8 cellular contexts compared by ENCODE assay signal in the genomic region with DNA sequence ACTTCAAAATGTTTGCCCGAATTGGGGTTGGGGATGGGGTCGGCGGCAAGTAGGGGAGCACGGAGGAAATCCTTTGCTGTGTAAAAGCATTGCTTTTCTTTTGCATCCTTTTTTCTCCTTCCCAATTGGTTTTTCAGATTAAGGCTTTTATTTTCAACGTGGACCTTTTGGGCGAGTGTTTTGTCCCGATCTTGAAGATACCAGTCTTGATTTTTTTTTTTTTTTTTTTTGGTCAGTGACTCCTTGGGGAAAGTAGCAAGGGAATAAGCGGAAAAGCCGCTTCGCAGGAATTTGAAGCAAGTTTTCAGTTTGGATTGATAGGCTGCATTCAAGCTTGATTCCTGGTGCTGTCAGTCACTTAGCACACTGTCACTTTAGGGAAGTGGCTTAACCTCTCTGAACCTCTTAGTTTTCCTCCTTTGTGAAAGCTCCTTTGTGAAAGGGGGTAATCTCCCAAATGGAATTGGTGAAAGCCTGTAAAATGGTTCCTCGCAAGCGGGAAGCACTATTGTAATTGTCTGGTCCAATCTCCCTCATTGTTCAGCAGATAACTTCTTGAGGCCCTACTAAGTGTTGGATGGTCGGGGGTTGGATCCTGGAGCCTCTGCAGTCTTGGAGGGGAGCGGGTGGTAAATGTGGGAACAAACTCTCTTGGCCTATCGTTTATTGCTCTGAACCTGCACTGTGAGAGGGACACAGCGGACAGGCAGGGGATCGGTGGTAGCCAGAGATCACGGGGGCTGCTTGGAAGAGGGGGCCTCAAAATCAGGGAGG. TPM values are rescaled to one million over a fixed set of nuclear protein-coding genes. Genes with fewer than 3 reads are reported as not detected.
DNase-seq lines count a peak whose midpoint lies in the region; FAIRE-seq and TF ChIP-seq lines count a peak whose summit lies in the region.

No MANE protein-coding gene starts in this region.

- H4K91ac ChIP-seq in trophoblast cell (ENCODE audit: low read depth, low read length), result peak overlapping the region; percentile 79

- peak overlapping the region; percentile 19 for H4K12ac ChIP-seq in trophoblast cell (ENCODE audit: low read depth, low read length)

- H3K4me3 ChIP-seq in epithelial cell of proximal tubule (ENCODE audit: low read depth, low read length) (peak overlapping the region; percentile 75), trophoblast cell (ENCODE audit: low read depth, low read length) (peak overlapping the region; percentile 91)

- H3K79me1 ChIP-seq in trophoblast cell (ENCODE audit: low read length), result peaks cover 10% of the 10 kb centered on the region

- no peaks in the 10 kb centered on the region for H3K27me3 ChIP-seq in trophoblast cell (ENCODE audit: insufficient read depth, low read length)

- H3K4me2 ChIP-seq in trophoblast cell (ENCODE audit: low read length), result peak overlapping the region; percentile 73

- H3K14ac ChIP-seq in trophoblast cell (ENCODE audit: low read length), result peak overlapping the region; percentile 69

- peaks cover 2% of the 10 kb centered on the region for H3K9me3 ChIP-seq in trophoblast cell (ENCODE audit: insufficient read depth, low read depth, low read length)

- peak overlapping the region; percentile 66 for H2AFZ ChIP-seq in trophoblast cell (ENCODE audit: insufficient read depth, low read length, poor library complexity)

- peak overlapping the region; percentile 67 for H3K18ac ChIP-seq in trophoblast cell (ENCODE audit: low read length)

- FAIRE-seq in H54 (lab: Jason Lieb, UNC), result no peak

- TF ChIP-seq POLR2A in H54 (IDR thresholded peaks at IDR 0.05; ENCODE audit: low read depth, low read length), result no peak

- H2BK5ac ChIP-seq in trophoblast cell (ENCODE audit: low read depth, low read length, poor library complexity), result peak overlapping the region; percentile 70

- peaks cover 36% of the 10 kb centered on the region for H3K79me2 ChIP-seq in trophoblast cell (ENCODE audit: control insufficient read depth, insufficient read depth, low read length, poor library complexity)

- H3K4me1 ChIP-seq in trophoblast cell (ENCODE audit: control insufficient read depth in 1 of 2, insufficient read depth in 2 of 2, low read length in 2 of 2), result peaks cover 11 to 13% of the 10 kb centered on the region in 2 experiments

- peaks cover 3 to 6% of the 10 kb centered on the region in 2 experiments for H3K36me3 ChIP-seq in trophoblast cell (ENCODE audit: control insufficient read depth in 1 of 2, insufficient read depth in 2 of 2, low read length in 2 of 2)

- H3K27ac ChIP-seq in trophoblast cell (ENCODE audit: low read depth, low read length), result peak overlapping the region; percentile 93

- H3K4ac ChIP-seq in trophoblast cell (ENCODE audit: low read depth, low read length), result peak overlapping the region; percentile 73

- DNase-seq in NCI-H748 (lab: John Stamatoyannopoulos, UW; ENCODE audit: unreplicated experiment) (peak; percentile 10), NCI-H748 treated with DMSO at 0.1 percent for 48 hours (lab: John Stamatoyannopoulos, UW) (no peak), RKO (ENCODE audit: low spot score) (peak; percentile 52), epithelial cell of proximal tubule (ENCODE audit: low read depth) (no peak), trophoblast cell (peak in 1 of 2 donors; percentile 39), GM10266 (ENCODE audit: extremely low spot score) (no peak), H54 (ENCODE audit: insufficient read length, low spot score) (no peak), cortex of kidney (lab: John Stamatoyannopoulos, UW) (no peak)

- no CpG with 5 or more reads among the region's 18 CpGs for WGBS in trophoblast cell (ENCODE audit: extremely low coverage, insufficient coverage, insufficient read length)

- no peak overlapping the region for H3K23ac ChIP-seq in trophoblast cell (ENCODE audit: low read length)

- H4K8ac ChIP-seq in trophoblast cell (ENCODE audit: low read depth, low read length), result peak overlapping the region; percentile 68

- TF ChIP-seq CTCF in epithelial cell of proximal tubule (conservative IDR thresholded peaks at IDR 0.05; ENCODE audit: low read depth, low read length), result no peak
- no peak for TF ChIP-seq CTCF in GM10266 (IDR thresholded peaks at IDR 0.05; ENCODE audit: control insufficient read depth, insufficient read depth, low read depth, missing control alignments)

- H2AK5ac ChIP-seq in trophoblast cell (ENCODE audit: low read length), result peak overlapping the region; percentile 26

- peak overlapping the region; percentile 59 for H2BK120ac ChIP-seq in trophoblast cell (ENCODE audit: insufficient read depth, low read length, poor library complexity)

- H3K9ac ChIP-seq in trophoblast cell (ENCODE audit: low read length), result peak overlapping the region; percentile 95

- no peak overlapping the region for H2BK12ac ChIP-seq in trophoblast cell (ENCODE audit: low read length)

RNA-seq across cellular contexts. Expression of a gene that starts 1.1 kb away (rescaled TPM):
- total RNA-seq in epithelial cell of proximal tubule, result 150 and 156 TPM in 2 replicates
- 117 and 121 TPM in 2 replicates for polyA plus RNA-seq in trophoblast cell (2013)

RNA-seq across cellular contexts. Expression of a gene that starts 33.3 kb away (rescaled TPM):
- 45.3 and 50.2 TPM in 2 replicates for total RNA-seq in epithelial cell of proximal tubule
- 21.1 and 21.2 TPM in 2 replicates for polyA plus RNA-seq in trophoblast cell (2013)

RNA-seq across cellular contexts. Expression of a gene that starts 33.5 kb away (rescaled TPM):
- total RNA-seq in epithelial cell of proximal tubule, result 48.5 and 56.7 TPM in 2 replicates
- polyA plus RNA-seq in trophoblast cell (2013), result 98.9 and 102 TPM in 2 replicates

Comparison
In these comparisons a context has a peak if more than half of its experiments do, and no peak if none do; other contexts are left out.
1. DNase-seq: peak in NCI-H748 (single experiment) and RKO (single experiment); none in NCI-H748 treated with DMSO at 0.1 percent for 48 hours (single experiment), epithelial cell of proximal tubule (single experiment), GM10266 (single experiment), H54 (single experiment) and cortex of kidney (single experiment).